ENCODE assay signal across 17 cellular contexts in the genomic region with DNA sequence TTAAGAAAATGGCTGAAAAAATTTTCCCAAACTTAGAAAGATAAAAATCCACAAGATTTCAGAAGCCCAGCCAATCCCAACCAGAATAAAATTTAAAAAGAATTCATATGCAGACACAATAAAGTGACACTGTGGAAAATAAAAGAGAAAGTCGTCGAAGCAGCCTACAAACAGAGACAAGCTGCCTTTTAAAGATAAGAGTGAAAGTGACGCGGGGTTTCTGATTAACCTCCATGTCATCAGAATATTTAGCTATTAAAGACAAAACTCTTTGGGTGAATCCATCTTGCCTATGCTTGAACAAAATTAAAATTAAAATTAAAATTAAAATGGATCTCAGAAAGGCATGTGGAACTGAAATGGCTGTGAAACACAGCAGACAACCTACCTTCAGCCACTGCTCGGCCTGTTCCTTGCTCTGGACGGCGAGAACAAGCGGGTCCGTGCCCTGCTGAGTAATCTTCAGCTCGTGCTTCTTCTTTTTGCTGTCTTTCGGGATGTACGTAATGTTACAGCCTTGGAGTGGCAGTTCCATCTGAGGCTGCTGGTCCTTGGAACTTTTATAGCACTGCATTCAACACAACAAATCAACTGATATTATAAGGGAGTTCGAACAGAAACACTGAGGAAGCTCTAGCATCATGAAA.
DNase-seq lines count a peak whose midpoint lies in the region; ATAC-seq and TF ChIP-seq lines count a peak whose summit lies in the region.
"Had no signal": no experiment of that assay in that cellular context is flagged by ENCODE, and none has a peak within 500 bp of the region (broad histone marks: within the 10 kb centered on the region; RNA-seq: fewer than 3 reads in every experiment).

No MANE protein-coding gene starts in this region.

- peaks cover 23% of the 10 kb centered on the region for H3K4me1 ChIP-seq in RWPE2 (ENCODE audit: insufficient read depth, poor library complexity, severe bottlenecking)
- H3K4me1 ChIP-seq in smooth muscle cell (ENCODE audit: low read depth), result peaks cover 17% of the 10 kb centered on the region
- H3K4me1 ChIP-seq in SJCRH30, result peaks cover 10% of the 10 kb centered on the region
- H3K4me1 ChIP-seq: Peyer's patch had no signal

- peaks cover 22% of the 10 kb centered on the region for H3K79me2 ChIP-seq in smooth muscle cell (ENCODE audit: low read depth)

- peaks cover 11% of the 10 kb centered on the region for H3K4me1 Mint-ChIP-seq in activated T-helper 17 cell treated with anti-CD3 and anti-CD28 coated beads, Interleukin-2, amount 50 U/mL, for 72 hours
- H3K4me1 Mint-ChIP-seq in activated CD4-positive, alpha-beta T cell treated with anti-CD3 and anti-CD28 coated beads, Interleukin-2, amount 10 ng/mL, durations not matched to agents 24 days and 14 days, result no peaks in the 10 kb centered on the region

- no peak for ATAC-seq in RWPE2 (ENCODE audit: low read depth)
- ATAC-seq in activated T-helper 17 cell treated with anti-CD3 and anti-CD28 coated beads, Interleukin-2, amount 50 U/mL, for 72 hours (replicated peaks), result no peak
- ATAC-seq: CD8-positive, alpha-beta T cell; GM23338 had no signal

- H3K4me3 Mint-ChIP-seq in activated T-helper 17 cell treated with anti-CD3 and anti-CD28 coated beads, Interleukin-2, amount 50 U/mL, for 72 hours, result no peak overlapping the region
- no peak overlapping the region for H3K4me3 Mint-ChIP-seq in activated CD4-positive, alpha-beta T cell treated with anti-CD3 and anti-CD28 coated beads, Interleukin-2, amount 10 ng/mL, durations not matched to agents 24 days and 14 days
- H3K4me3 Mint-ChIP-seq: CD8-positive, alpha-beta T cell; GM23338 had no signal

- H3K27me3 ChIP-seq in RWPE2 (ENCODE audit: insufficient read depth, poor library complexity, severe bottlenecking) (no peaks in the 10 kb centered on the region), smooth muscle cell (ENCODE audit: low read depth) (no peaks in the 10 kb centered on the region), SJCRH30 (no peaks in the 10 kb centered on the region), brain microvascular endothelial cell (replicated peaks) (no peaks in the 10 kb centered on the region)
- H3K27me3 ChIP-seq: Peyer's patch had no signal

- H3K9ac ChIP-seq in smooth muscle cell (ENCODE audit: low read depth), result peak overlapping the region; percentile 23

- H3K27me3 Mint-ChIP-seq in activated T-helper 17 cell treated with anti-CD3 and anti-CD28 coated beads, Interleukin-2, amount 50 U/mL, for 72 hours, result no peaks in the 10 kb centered on the region
- no peaks in the 10 kb centered on the region for H3K27me3 Mint-ChIP-seq in activated CD4-positive, alpha-beta T cell treated with anti-CD3 and anti-CD28 coated beads, Interleukin-2, amount 10 ng/mL, durations not matched to agents 24 days and 14 days

- peak overlapping the region; percentile 100 for H3K27ac ChIP-seq in RWPE2 (ENCODE audit: poor library complexity, severe bottlenecking)
- peak overlapping the region; percentile 33 for H3K27ac ChIP-seq in smooth muscle cell (ENCODE audit: low read depth)
- H3K27ac ChIP-seq in SJCRH30, result no peak overlapping the region
- H3K27ac ChIP-seq in brain microvascular endothelial cell, result no peak overlapping the region
- H3K27ac ChIP-seq: Peyer's patch had no signal

- H3K4me3 ChIP-seq in RWPE2 (ENCODE audit: severe bottlenecking) (no peak overlapping the region), smooth muscle cell (no peak overlapping the region), SJCRH30 (no peak overlapping the region), brain microvascular endothelial cell (ENCODE audit: low read depth, low read length) (no peak overlapping the region)
- H3K4me3 ChIP-seq: GM23338, Peyer's patch had no signal

- DNase-seq in RWPE2 (ENCODE audit: low spot score) (no peak), islet precursor cell (peak; percentile 2), smooth muscle cell (lab: John Stamatoyannopoulos, UW; ENCODE audit: unreplicated experiment) (no peak), SJCRH30 (no peak), brain microvascular endothelial cell (no peak)
- DNase-seq in activated CD4-positive, alpha-beta T cell treated with anti-CD3 and anti-CD28 coated beads, Interleukin-2, amount 10 ng/mL, durations not matched to agents 24 days and 14 days, result no peak
- DNase-seq: CD8-positive, alpha-beta T cell; DND-41; GDM1; MM.1S; NCI-H1930; NCI-H2171 treated with DMSO at 0.1 percent for 48 hours; NCI-H510A treated with DMSO at 0.1 percent for 48 hours; Peyer's patch; SHP77 had no signal

- no peaks in the 10 kb centered on the region for H3K9me3 Mint-ChIP-seq in activated T-helper 17 cell treated with anti-CD3 and anti-CD28 coated beads, Interleukin-2, amount 50 U/mL, for 72 hours
- H3K9me3 Mint-ChIP-seq in activated CD4-positive, alpha-beta T cell treated with anti-CD3 and anti-CD28 coated beads, Interleukin-2, amount 10 ng/mL, durations not matched to agents 24 days and 14 days, result no peaks in the 10 kb centered on the region
- H3K9me3 Mint-ChIP-seq: CD8-positive, alpha-beta T cell had no signal

- H3K36me3 Mint-ChIP-seq in activated T-helper 17 cell treated with anti-CD3 and anti-CD28 coated beads, Interleukin-2, amount 50 U/mL, for 72 hours (ENCODE audit: low read depth), result peaks cover 76% of the 10 kb centered on the region
- peaks cover 32% of the 10 kb centered on the region for H3K36me3 Mint-ChIP-seq in activated CD4-positive, alpha-beta T cell treated with anti-CD3 and anti-CD28 coated beads, Interleukin-2, amount 10 ng/mL, durations not matched to agents 24 days and 14 days (ENCODE audit: low read depth)

- peaks cover 20% of the 10 kb centered on the region for H3F3A ChIP-seq in smooth muscle cell (ENCODE audit: low read depth)

- intact Hi-C loops in activated CD4-positive, alpha-beta T cell treated with anti-CD3 and anti-CD28 coated beads, Interleukin-2, amount 10 ng/mL, durations not matched to agents 24 days and 14 days (cut with micrococcal nuclease), result no loop called here

- no peaks in the 10 kb centered on the region for H4K20me1 ChIP-seq in smooth muscle cell (ENCODE audit: low read depth)

- in situ Hi-C loops in brain microvascular endothelial cell (cut with HindIII; ENCODE audit: low pct_ligation_motif_present, low sequenced_read_pairs), result no loop called here

- H3K9me3 ChIP-seq in RWPE2 (ENCODE audit: severe bottlenecking), result no peaks in the 10 kb centered on the region
- H3K9me3 ChIP-seq in smooth muscle cell (replicated peaks; ENCODE audit: low read depth), result no peaks in the 10 kb centered on the region
- no peaks in the 10 kb centered on the region for H3K9me3 ChIP-seq in SJCRH30 (replicated peaks)
- H3K9me3 ChIP-seq: Peyer's patch had no signal

- WGBS in smooth muscle cell (ENCODE audit: low lambda C conversion rate), result 58% methylated on average over 13 of the region's 13 CpGs

- peak overlapping the region; percentile 66 for H3K27ac Mint-ChIP-seq in activated T-helper 17 cell treated with anti-CD3 and anti-CD28 coated beads, Interleukin-2, amount 50 U/mL, for 72 hours
- no peak overlapping the region for H3K27ac Mint-ChIP-seq in activated CD4-positive, alpha-beta T cell treated with anti-CD3 and anti-CD28 coated beads, Interleukin-2, amount 10 ng/mL, durations not matched to agents 24 days and 14 days
- H3K27ac Mint-ChIP-seq: CD8-positive, alpha-beta T cell; GM23338 had no signal

- TF ChIP-seq CTCF in RWPE2 (IDR thresholded peaks at IDR 0.05; ENCODE audit: poor library complexity, severe bottlenecking) (no peak), smooth muscle cell (IDR thresholded peaks at IDR 0.05; ENCODE audit: borderline replicate concordance, insufficient read depth, poor library complexity, severe bottlenecking) (no peak), brain microvascular endothelial cell (IDR thresholded peaks at IDR 0.05; ENCODE audit: low read depth, low read length, missing control alignments) (no peak)

- H3K36me3 ChIP-seq in RWPE2 (ENCODE audit: low read depth), result peaks cover 80% of the 10 kb centered on the region
- peaks cover 2% of the 10 kb centered on the region for H3K36me3 ChIP-seq in smooth muscle cell (ENCODE audit: low read depth)
- H3K36me3 ChIP-seq in SJCRH30, result peaks cover 13% of the 10 kb centered on the region
- peaks cover 60% of the 10 kb centered on the region for H3K36me3 ChIP-seq in brain microvascular endothelial cell (replicated peaks)

- H2AFZ ChIP-seq in smooth muscle cell (ENCODE audit: low read depth), result no peak overlapping the region
- H2AFZ ChIP-seq: GM23338 had no signal

- H3K4me2 ChIP-seq in smooth muscle cell, result peak overlapping the region; percentile 27
- H3K4me2 ChIP-seq: GM23338 had no signal

Comparison
In these comparisons a context has a peak if more than half of its experiments do, and no peak if none do; other contexts are left out.
1. H3K27ac ChIP-seq: peak in RWPE2 (single experiment) and smooth muscle cell (single experiment); none in SJCRH30 (single experiment) and brain microvascular endothelial cell (single experiment).